Comparison of ENCODE assay signal across 8 cellular contexts in genomic region chr15:42608110-42608531, GRCh38. TPM values are rescaled to one million over a fixed set of nuclear protein-coding genes. Genes with fewer than 3 reads are reported as not detected.
DNase-seq lines count a peak whose midpoint lies in the region; ATAC-seq and TF ChIP-seq lines count a peak whose summit lies in the region.

No MANE protein-coding gene starts in this region.

- no peaks in the 10 kb centered on the region for H3K9me3 Mint-ChIP-seq in activated CD4-positive, alpha-beta memory T cell treated with anti-CD3 and anti-CD28 coated beads, Interleukin-2, amount 10 ng/mL, durations not matched to agents 7 days and 5 days
- peaks cover 5% of the 10 kb centered on the region for H3K9me3 Mint-ChIP-seq in WTC11

- no peaks in the 10 kb centered on the region for H3K27me3 Mint-ChIP-seq in activated CD4-positive, alpha-beta memory T cell treated with anti-CD3 and anti-CD28 coated beads, Interleukin-2, amount 10 ng/mL, durations not matched to agents 7 days and 5 days
- no peaks in the 10 kb centered on the region for H3K27me3 Mint-ChIP-seq in WTC11 (ENCODE audit: low read depth)

- TF ChIP-seq CTCF in WTC11 (IDR thresholded peaks at IDR 0.05) = no peak

- ATAC-seq in GM19043 (IDR thresholded peaks at IDR 0.05; ENCODE audit: low read depth, unreplicated experiment) (peak; percentile 50), WTC11 (no peak), SK-N-SH treated with all-trans-retinoic acid at 6 μM for 48 hours (no peak)

- no peaks in the 10 kb centered on the region for H3K36me3 Mint-ChIP-seq in activated CD4-positive, alpha-beta memory T cell treated with anti-CD3 and anti-CD28 coated beads, Interleukin-2, amount 10 ng/mL, durations not matched to agents 7 days and 5 days (ENCODE audit: low read depth)
- peaks cover 6% of the 10 kb centered on the region for H3K36me3 Mint-ChIP-seq in WTC11

- H3K27ac Mint-ChIP-seq in activated CD4-positive, alpha-beta memory T cell treated with anti-CD3 and anti-CD28 coated beads, Interleukin-2, amount 10 ng/mL, durations not matched to agents 7 days and 5 days = peak overlapping the region; percentile 69
- no peak overlapping the region for H3K27ac Mint-ChIP-seq in WTC11

- peak; percentile 95 for DNase-seq in Jurkat, Clone E6-1 (ENCODE audit: low read depth, low spot score)
- peak; percentile 87 for DNase-seq in activated CD4-positive, alpha-beta memory T cell treated with anti-CD3 and anti-CD28 coated beads, Interleukin-2, amount 10 ng/mL, durations not matched to agents 7 days and 5 days
- DNase-seq in kidney tubule cell (ENCODE audit: low spot score) (peak; percentile 67), WTC11 (ENCODE audit: low spot score) (no peak), 8988T (no peak), amygdala (lab: John Stamatoyannopoulos, UW) (no peak)

- H3K4me3 Mint-ChIP-seq in activated CD4-positive, alpha-beta memory T cell treated with anti-CD3 and anti-CD28 coated beads, Interleukin-2, amount 10 ng/mL, durations not matched to agents 7 days and 5 days = peak overlapping the region; percentile 25
- no peak overlapping the region for H3K4me3 Mint-ChIP-seq in WTC11

- POLR2A ChIA-PET in activated CD4-positive, alpha-beta memory T cell treated with anti-CD3 and anti-CD28 coated beads, Interleukin-2, amount 10 ng/mL, durations not matched to agents 7 days and 5 days (lab: Charles Lee) = interaction anchor here (0.7 to 3.2 kb wide), 7 partner anchors 10 to 1139 kb away, joined by 3 to 20 read pairs (median 7); partner anchors contain the start of genes HAUS2, LRRC57, SNAP23 and STARD9
- POLR2A ChIA-PET in WTC11 (lab: Charles Lee) = no interaction called here

- peaks cover 54% of the 10 kb centered on the region for H3K4me1 Mint-ChIP-seq in activated CD4-positive, alpha-beta memory T cell treated with anti-CD3 and anti-CD28 coated beads, Interleukin-2, amount 10 ng/mL, durations not matched to agents 7 days and 5 days
- H3K4me1 Mint-ChIP-seq in WTC11 = peaks cover 4% of the 10 kb centered on the region; the same call in 1 of the 2 replicates

- CTCF ChIA-PET in activated CD4-positive, alpha-beta memory T cell treated with anti-CD3 and anti-CD28 coated beads, Interleukin-2, amount 10 ng/mL, durations not matched to agents 7 days and 5 days (lab: Charles Lee) = interaction anchor here (0.8 to 1.5 kb wide), 5 partner anchors 16 to 33 kb away, joined by 3 to 7 read pairs (median 3); partner anchors contain the start of gene STARD9
- CTCF ChIA-PET in WTC11 (lab: Charles Lee) = no interaction called here

- no peak overlapping the region for H3K4me3 ChIP-seq in Jurkat, Clone E6-1 (ENCODE audit: low read length)

TF ChIP-seq in WTC11, 78 proteins besides CTCF, POLR2A, EP300 and RAD21 (continues in another document):
- no peak for TF ChIP-seq ZBTB43 (CRISPR knock-in tag; IDR thresholded peaks at IDR 0.05)
- no peak for TF ChIP-seq MXD4 (CRISPR knock-in tag; IDR thresholded peaks at IDR 0.05; ENCODE audit: borderline replicate concordance)
- TF ChIP-seq RELA (CRISPR knock-in tag; IDR thresholded peaks at IDR 0.05; ENCODE audit: borderline replicate concordance) = no peak
- no peak for TF ChIP-seq TEAD4 (CRISPR knock-in tag; IDR thresholded peaks at IDR 0.05)
- TF ChIP-seq PREB (CRISPR knock-in tag; IDR thresholded peaks at IDR 0.05; ENCODE audit: borderline replicate concordance) = no peak
- no peak for TF ChIP-seq NFE2L1 (CRISPR knock-in tag; IDR thresholded peaks at IDR 0.05)
- TF ChIP-seq ELF4 (CRISPR knock-in tag; IDR thresholded peaks at IDR 0.05; ENCODE audit: low read depth) = no peak
- TF ChIP-seq RORB (CRISPR knock-in tag; IDR thresholded peaks at IDR 0.05) = no peak

TF ChIP-seq in SK-N-SH treated with all-trans-retinoic acid at 6 μM for 48 hours, 23 proteins besides CTCF, POLR2A, EP300 and RAD21:
- TF ChIP-seq CREB5 (CRISPR knock-in tag; IDR thresholded peaks at IDR 0.05; ENCODE audit: low read depth) = no peak

RNA-seq across cellular contexts. Expression of gene STARD9, which starts 32.7 kb away (rescaled TPM):
- 6.6 TPM for polyA plus RNA-seq in Jurkat, Clone E6-1 (2012; ENCODE audit: insufficient read depth, insufficient read length)
- 1 to 10 TPM; 8.2 TPM for total RNA-seq in activated CD4-positive, alpha-beta memory T cell treated with anti-CD3 and anti-CD28 coated beads, Interleukin-2, amount 10 ng/mL, durations not matched to agents 7 days and 5 days
- 5.7 to 6.6 TPM (median 6.2 TPM) in 3 replicates for total RNA-seq in WTC11 (2021)

RNA-seq across cellular contexts. Expression of gene HAUS2, which starts 59.5 kb away (rescaled TPM):
- polyA plus RNA-seq in Jurkat, Clone E6-1 (2012; ENCODE audit: insufficient read depth, insufficient read length) = 33.1 TPM
- 10 to 100 TPM; 35.1 to 35.8 TPM for total RNA-seq in activated CD4-positive, alpha-beta memory T cell treated with anti-CD3 and anti-CD28 coated beads, Interleukin-2, amount 10 ng/mL, durations not matched to agents 7 days and 5 days
- 17.9 to 23.2 TPM (median 20.0 TPM) in 3 replicates for total RNA-seq in WTC11 (2021)

RNA-seq across cellular contexts. Expression of gene LRRC57, which starts 59.5 kb away (rescaled TPM):
- polyA plus RNA-seq in Jurkat, Clone E6-1 (2012; ENCODE audit: insufficient read depth, insufficient read length) = 20.1 TPM
- total RNA-seq in activated CD4-positive, alpha-beta memory T cell treated with anti-CD3 and anti-CD28 coated beads, Interleukin-2, amount 10 ng/mL, durations not matched to agents 7 days and 5 days = 10 to 100 TPM; 21.2 to 23.5 TPM
- 11.5 to 14.3 TPM (median 13.3 TPM) in 3 replicates for total RNA-seq in WTC11 (2021)

Comparison
In these comparisons a context has a peak if more than half of its experiments do, and no peak if none do; other contexts are left out.
1. DNase-seq: peak in Jurkat, Clone E6-1 (single experiment), activated CD4-positive, alpha-beta memory T cell treated with anti-CD3 and anti-CD28 coated beads, Interleukin-2, amount 10 ng/mL, durations not matched to agents 7 days and 5 days (single experiment) and kidney tubule cell (single experiment); none in WTC11 (single experiment), 8988T (single experiment) and amygdala (0 of 56).